27 cellular contexts compared by ENCODE assay signal in the genomic region with DNA sequence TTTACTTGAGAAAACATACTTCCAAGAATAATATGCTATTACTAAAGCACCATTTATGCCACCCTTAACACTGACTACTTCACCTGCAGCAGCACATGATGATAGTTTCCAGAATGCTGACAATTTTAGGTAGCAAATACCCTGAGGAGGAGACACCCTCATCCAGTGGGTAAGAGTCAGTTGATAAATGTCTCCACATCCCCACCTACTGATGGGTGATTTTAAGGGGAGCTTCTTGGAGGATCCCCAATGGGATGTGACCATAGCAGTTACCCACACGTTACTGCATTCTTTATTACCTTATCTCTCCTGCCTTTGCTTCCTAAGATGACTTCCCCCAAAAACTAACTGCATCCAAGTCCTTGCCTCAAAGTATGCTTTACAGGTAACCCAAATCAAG.
DNase-seq lines count a peak whose midpoint lies in the region; ATAC-seq, FAIRE-seq and TF ChIP-seq lines count a peak whose summit lies in the region.
"Had no signal": no experiment of that assay in that cellular context is flagged by ENCODE, and none has a peak within 500 bp of the region (broad histone marks: within the 10 kb centered on the region; RNA-seq: fewer than 3 reads in every experiment).

No MANE protein-coding gene starts in this region.

- H3K4me1 ChIP-seq in GM12878 (ENCODE audit: control insufficient read depth, insufficient read depth, low read length): no peaks in the 10 kb centered on the region
- no peaks in the 10 kb centered on the region for H3K4me1 ChIP-seq in neuronal stem cell (ENCODE audit: control insufficient read depth in 2 of 2, insufficient read depth in 1 of 2, low read depth in 1 of 2, low read length in 2 of 2)
- H3K4me1 ChIP-seq: A549, heart left ventricle, pancreas had no signal

- no peak overlapping the region for H2BK12ac ChIP-seq in neuronal stem cell (ENCODE audit: low read length)

- peak; percentile 1 for DNase-seq in A172 (ENCODE audit: low spot score)
- peak; percentile 5 for DNase-seq in GM12891 (ENCODE audit: insufficient read length, low spot score)
- DNase-seq in GM12878 (ENCODE audit: low read depth, low spot score): no peak
- DNase-seq in neuronal stem cell (ENCODE audit: low spot score): no peak
- DNase-seq: activated CD4-positive, alpha-beta T cell treated with anti-CD3 and anti-CD28 coated beads for 1 hour; activated CD8-positive, alpha-beta T cell treated with anti-CD3 and anti-CD28 coated beads, Interleukin-2, amount 10 ng/mL, durations not matched to agents 7 days and 5 days; activated effector memory CD4-positive, alpha-beta T cell treated with Interleukin-2 at 50 U/mL for 16 hours; activated naive CD8-positive, alpha-beta T cell treated with anti-CD3 and anti-CD28 coated beads for 36 hours; AML-193; caudate nucleus; CD8-positive, alpha-beta T cell; foreskin fibroblast; HCEC 1CT; heart left ventricle; Karpas-422; NCI-H510A treated with DMSO at 0.1 percent for 48 hours; pancreas; small intestine; T-helper 2 cell; trophoblast cell had no signal

- H3K4me2 ChIP-seq in GM12878 (ENCODE audit: control insufficient read depth, insufficient read depth) (no peak overlapping the region), neuronal stem cell (ENCODE audit: insufficient read depth, low read length, poor library complexity, severe bottlenecking) (no peak overlapping the region)
- H3K4me2 ChIP-seq: A549 had no signal

- H3K79me1 ChIP-seq in neuronal stem cell (ENCODE audit: low read depth, low read length): no peaks in the 10 kb centered on the region

- no peaks in the 10 kb centered on the region for H4K20me1 ChIP-seq in GM12878 (ENCODE audit: control insufficient read depth, insufficient read depth)

- H3K18ac ChIP-seq in neuronal stem cell (ENCODE audit: low read length): no peak overlapping the region

- no peaks in the 10 kb centered on the region for H3K79me2 ChIP-seq in GM12878 (ENCODE audit: control insufficient read depth, insufficient read depth, low read length)

- H2BK120ac ChIP-seq in neuronal stem cell (ENCODE audit: low read depth, low read length): no peak overlapping the region

- SMC1A ChIA-PET in GM12878 (lab: Charles Lee; ENCODE audit: uncharacterized antibody, unreplicated experiment): interaction anchor here (1.3 kb wide), 1 partner anchor 285 kb away, joined by 3 read pairs; no protein-coding TSS in a partner anchor

- BruUV-seq in GM12878 (replicated peaks; lab: Mats Ljungman, UMichigan): no TSS peak

- H4K8ac ChIP-seq in neuronal stem cell (ENCODE audit: low read depth, low read length): no peak overlapping the region

- intact Hi-C loops in GM12878 (cut with micrococcal nuclease; ENCODE audit: unreplicated experiment): no loop called here

- no peak overlapping the region for H2AFZ ChIP-seq in GM12878 (ENCODE audit: control insufficient read depth, low read depth, low read length)
- no peak overlapping the region for H2AFZ ChIP-seq in neuronal stem cell (ENCODE audit: low read length)

- no peak overlapping the region for H2AK5ac ChIP-seq in neuronal stem cell (ENCODE audit: low read depth, low read length)

- in situ Hi-C loops in GM12878 (cut with MboI): no loop called here

- no peak overlapping the region for H3K27ac ChIP-seq in GM12878 (ENCODE audit: control insufficient read depth, insufficient read depth)
- H3K27ac ChIP-seq in neuronal stem cell (replicated peaks; ENCODE audit: low read length): no peak overlapping the region
- H3K27ac ChIP-seq: A549, heart left ventricle, pancreas had no signal

- peak; percentile 75 for ATAC-seq in HG02798 (IDR thresholded peaks at IDR 0.05; ENCODE audit: poor library complexity, unreplicated experiment)
- peak; percentile 32; the same call in 2 of the 3 replicates for ATAC-seq in GM12878
- ATAC-seq in GM21381 (IDR thresholded peaks at IDR 0.05; ENCODE audit: unreplicated experiment): no peak
- ATAC-seq in HG03354 (IDR thresholded peaks at IDR 0.05; ENCODE audit: poor library complexity, severe bottlenecking, unreplicated experiment): no peak
- ATAC-seq in HG02840 (IDR thresholded peaks at IDR 0.05; ENCODE audit: low FRiP score, unreplicated experiment): no peak
- ATAC-seq: activated CD8-positive, alpha-beta T cell treated with anti-CD3 and anti-CD28 coated beads, Interleukin-2, amount 10 ng/mL, durations not matched to agents 7 days and 5 days; CD8-positive, alpha-beta T cell; esophagus mucosa; heart left ventricle; pancreas had no signal

- peak in 1 of 3 experiments; percentile 15; a peak in 1 of 6 replicates for TF ChIP-seq CTCF in GM12878 (IDR thresholded peaks at IDR 0.05 in 2 of 3, conservative IDR thresholded peaks at IDR 0.05 in 1 of 3; ENCODE audit: control insufficient read depth in 2 of 3, extremely low read depth in 1 of 3, insufficient read depth in 1 of 3, low read depth in 3 of 3, low read length in 3 of 3)

- no peak for TF ChIP-seq POLR2A in GM12891 (IDR thresholded peaks at IDR 0.05; ENCODE audit: low read depth, low read length)
- TF ChIP-seq POLR2A in GM12878 (IDR thresholded peaks at IDR 0.05; ENCODE audit: low read depth, low read length): no peak

- POLR2A ChIA-PET in GM12878 (lab: Charles Lee): no interaction called here

- H3K27me3 ChIP-seq in GM12878 (replicated peaks in 1 of 2; ENCODE audit: control insufficient read depth in 2 of 2, insufficient read depth in 2 of 2, low read length in 1 of 2): no peaks in the 10 kb centered on the region
- no peaks in the 10 kb centered on the region for H3K27me3 ChIP-seq in neuronal stem cell (ENCODE audit: control insufficient read depth in 3 of 3, insufficient read depth in 3 of 3, low read depth in 1 of 3, low read length in 3 of 3)
- H3K27me3 ChIP-seq: heart left ventricle, pancreas had no signal

- WGBS in GM12878 (ENCODE audit: insufficient coverage, insufficient replicate concordance, low lambda C conversion rate, missing lambda C conversion rate): 0% methylated on average over 1 of the region's 1 CpG
- WGBS in neuronal stem cell (ENCODE audit: extremely low coverage in 2 of 2, insufficient read length in 2 of 2, insufficient replicate concordance in 1 of 2), 2 donors: no CpG with 5 or more reads among the region's 1 CpG

- no peak for TF ChIP-seq EP300 in GM12878 (IDR thresholded peaks at IDR 0.05; ENCODE audit: borderline replicate concordance in 1 of 2, control insufficient read depth in 1 of 2, low read depth in 2 of 2, low read length in 2 of 2)

- RAD21 ChIA-PET in GM12878 (lab: Charles Lee; ENCODE audit: unreplicated experiment): interaction anchor here (1.2 kb wide), 1 partner anchor 285 kb away, joined by 3 read pairs; no protein-coding TSS in a partner anchor

- no peak overlapping the region for H2BK5ac ChIP-seq in neuronal stem cell (ENCODE audit: low read length)

- H3K9ac ChIP-seq in GM12878 (ENCODE audit: control insufficient read depth, insufficient read depth, low read length) (no peak overlapping the region), neuronal stem cell (ENCODE audit: low read depth, low read length, poor library complexity) (no peak overlapping the region)

- H4K91ac ChIP-seq in neuronal stem cell (ENCODE audit: low read depth, low read length, poor library complexity): no peak overlapping the region

- CTCF ChIA-PET in GM12878 (lab: Yijun Ruan, JAX): interaction anchor here (1.0 kb wide), 2 partner anchors 13 to 179 kb away, joined by 3 to 5 read pairs; no protein-coding TSS in a partner anchor

- H3K9me3 ChIP-seq in GM12878 (replicated peaks; ENCODE audit: control insufficient read depth, insufficient read depth, low read length) (no peaks in the 10 kb centered on the region), neuronal stem cell (replicated peaks in 1 of 2; ENCODE audit: control insufficient read depth in 2 of 2, insufficient read depth in 1 of 2, low read depth in 1 of 2, low read length in 2 of 2) (peaks cover 0 to 1% of the 10 kb centered on the region in 2 donors)
- H3K9me3 ChIP-seq: A549, pancreas had no signal

- no peak overlapping the region for H3K4ac ChIP-seq in neuronal stem cell (ENCODE audit: low read length)

- H3K4me3 ChIP-seq in GM12878 (no peak overlapping the region), neuronal stem cell (ENCODE audit: low read length in 2 of 2) (no peak overlapping the region)
- H3K4me3 ChIP-seq: A549, heart left ventricle, pancreas had no signal

- no peak for FAIRE-seq in GM12891 (lab: Jason Lieb, UNC)
- no peak for FAIRE-seq in GM12878 (lab: Jason Lieb, UNC)
- FAIRE-seq: A549, astrocyte, pancreas, small intestine had no signal

- no peak overlapping the region for H2BK15ac ChIP-seq in neuronal stem cell (ENCODE audit: low read length)

- H3K14ac ChIP-seq in neuronal stem cell (ENCODE audit: low read length): no peak overlapping the region

- H3K36me3 ChIP-seq in GM12878 (ENCODE audit: control insufficient read depth in 2 of 2, insufficient read depth in 2 of 2, low read length in 1 of 2) (no peaks in the 10 kb centered on the region), neuronal stem cell (replicated peaks in 1 of 2; ENCODE audit: control insufficient read depth in 2 of 2, insufficient read depth in 2 of 2, low read length in 2 of 2) (no peaks in the 10 kb centered on the region)
- H3K36me3 ChIP-seq: heart left ventricle, pancreas had no signal

- TF ChIP-seq RAD21 in GM12878 (IDR thresholded peaks at IDR 0.05; ENCODE audit: insufficient read depth, low read depth, low read length): no peak

- no peak overlapping the region for H3K23ac ChIP-seq in neuronal stem cell (ENCODE audit: low read depth, low read length, poor library complexity)

TF ChIP-seq in GM12891, 5 proteins besides CTCF, POLR2A, EP300 and RAD21:
- no peak for TF ChIP-seq PAX5 (IDR thresholded peaks at IDR 0.05; ENCODE audit: insufficient read depth, low read length, severe bottlenecking)
- TF ChIP-seq SPI1 (IDR thresholded peaks at IDR 0.05; ENCODE audit: low read depth, low read length): no peak
- no peak for TF ChIP-seq TAF1 (IDR thresholded peaks at IDR 0.05; ENCODE audit: low read depth, low read length)
- TF ChIP-seq POLR2AphosphoS5 (IDR thresholded peaks at IDR 0.05; ENCODE audit: low read depth, low read length): no peak
- no peak for TF ChIP-seq POU2F2 (IDR thresholded peaks at IDR 0.05; ENCODE audit: low read depth, low read length)

TF ChIP-seq in GM12878, 131 proteins besides CTCF, POLR2A, EP300 and RAD21 (continues in another document):
- TF ChIP-seq RFX5 (IDR thresholded peaks at IDR 0.05; ENCODE audit: low read depth, low read length) (no peak), ETV6 (conservative IDR thresholded peaks at IDR 0.05 in 1 of 2, IDR thresholded peaks at IDR 0.05 in 1 of 2; ENCODE audit: borderline replicate concordance in 1 of 2, low read depth in 1 of 2) (no peak), TCF7 (IDR thresholded peaks at IDR 0.05; ENCODE audit: borderline replicate concordance) (no peak), SIX5 (IDR thresholded peaks at IDR 0.05; ENCODE audit: low read depth, low read length, severe bottlenecking) (no peak), ZNF207 (IDR thresholded peaks at IDR 0.05; ENCODE audit: borderline replicate concordance) (no peak), STAT3 (IDR thresholded peaks at IDR 0.05; ENCODE audit: low read depth, low read length) (no peak), TAF1 (IDR thresholded peaks at IDR 0.05; ENCODE audit: borderline replicate concordance, low read depth, low read length) (no peak), MYC (IDR thresholded peaks at IDR 0.05; ENCODE audit: insufficient read depth, insufficient read length, insufficient replicate concordance, low read length, severe bottlenecking) (no peak), SRF (IDR thresholded peaks at IDR 0.05; ENCODE audit: low read depth in 2 of 2, low read length in 2 of 2) (no peak)

Comparison
In these comparisons a context has a peak if more than half of its experiments do, and no peak if none do; other contexts are left out.
1. DNase-seq: peak in A172 (single experiment) and GM12891 (single experiment); none in GM12878 (single experiment) and neuronal stem cell (single experiment).
2. ATAC-seq: peak in HG02798 (single experiment) and GM12878 (single experiment); none in GM21381 (single experiment), HG03354 (single experiment) and HG02840 (single experiment).